ENCODE assay signal across 12 cellular contexts in the genomic region with DNA sequence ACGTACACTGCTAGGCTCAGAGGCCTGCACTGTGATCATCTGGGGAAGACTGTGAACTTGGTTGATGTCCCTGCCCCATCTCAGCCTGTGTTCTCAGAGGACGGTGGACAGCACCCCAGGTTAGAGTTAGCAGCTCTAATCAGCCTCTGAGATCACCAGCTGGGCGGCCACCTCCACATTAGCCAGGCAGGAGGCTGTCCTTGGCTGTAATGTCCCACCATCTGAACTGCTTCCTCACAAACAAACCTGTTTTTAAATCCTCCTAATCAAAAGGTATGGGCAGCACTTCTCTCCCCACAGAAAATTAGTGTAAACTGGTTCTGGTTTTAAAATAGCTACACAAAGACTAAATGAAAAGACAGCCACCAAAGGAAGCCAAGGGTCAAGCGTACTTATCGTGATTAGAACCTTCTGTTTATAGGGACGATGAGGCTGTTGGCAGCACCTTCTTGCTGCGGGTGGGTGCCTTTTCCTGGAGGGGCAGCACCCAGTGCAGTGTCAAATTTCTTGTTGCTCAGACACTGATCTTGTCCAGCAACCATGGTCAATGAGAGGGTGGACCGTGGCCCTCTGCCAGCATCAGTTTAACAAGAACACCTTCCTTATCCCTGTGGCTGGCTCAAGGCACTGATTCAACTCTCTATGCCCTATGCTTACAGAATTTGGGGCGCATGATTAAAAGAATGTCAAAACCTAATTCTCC. TPM values are rescaled to one million over a fixed set of nuclear protein-coding genes. Genes with fewer than 3 reads are reported as not detected.
DNase-seq lines count a peak whose midpoint lies in the region; ATAC-seq and TF ChIP-seq lines count a peak whose summit lies in the region.
"Had no signal": no experiment of that assay in that cellular context is flagged by ENCODE, and none has a peak within 500 bp of the region (broad histone marks: within the 10 kb centered on the region; RNA-seq: fewer than 3 reads in every experiment).

No MANE protein-coding gene starts in this region.

- no peaks in the 10 kb centered on the region for H3K9me3 ChIP-seq in RWPE2 (ENCODE audit: severe bottlenecking)
- no peaks in the 10 kb centered on the region for H3K9me3 ChIP-seq in hepatocyte (ENCODE audit: low read depth)

- H4K20me1 ChIP-seq in hepatocyte (ENCODE audit: insufficient read depth, poor library complexity, severe bottlenecking), result no peaks in the 10 kb centered on the region

- peaks cover 9% of the 10 kb centered on the region for H3K4me1 ChIP-seq in RWPE2 (ENCODE audit: insufficient read depth, poor library complexity, severe bottlenecking)
- H3K4me1 ChIP-seq in hepatocyte (ENCODE audit: insufficient read depth), result peaks cover 36% of the 10 kb centered on the region

- no peak overlapping the region for H3K4me2 ChIP-seq in hepatocyte

- H3K27me3 ChIP-seq in RWPE2 (ENCODE audit: insufficient read depth, poor library complexity, severe bottlenecking), result no peaks in the 10 kb centered on the region
- H3K27me3 ChIP-seq in hepatocyte, result no peaks in the 10 kb centered on the region

- DNase-seq in M059J (ENCODE audit: low read depth) (peak; percentile 50), RWPE2 (ENCODE audit: low spot score) (peak; percentile 56), hepatocyte (ENCODE audit: low spot score) (no peak), cerebellar cortex (ENCODE audit: low spot score) (no peak), activated gamma-delta T cell treated with Interleukin-2 at 50 U/mL for 16 hours (no peak), DMS79 treated with DMSO at 0.1 percent for 48 hours (lab: John Stamatoyannopoulos, UW) (no peak)
- no peak for DNase-seq in effector CD8-positive, alpha-beta T cell (lab: John Stamatoyannopoulos, UW)
- DNase-seq: NCI-H1105, T1000 had no signal

- H2AFZ ChIP-seq in hepatocyte, result no peak overlapping the region

- no peaks in the 10 kb centered on the region for H3K9me2 ChIP-seq in hepatocyte (replicated peaks; ENCODE audit: insufficient read depth)

- no peak overlapping the region for H3K4me3 ChIP-seq in RWPE2 (ENCODE audit: severe bottlenecking)
- no peak overlapping the region for H3K4me3 ChIP-seq in hepatocyte
- H3K4me3 ChIP-seq in skin epidermis, result no peak overlapping the region

- ATAC-seq in RWPE2 (ENCODE audit: low read depth), result no peak

- no peak overlapping the region for H3K27ac ChIP-seq in RWPE2 (ENCODE audit: poor library complexity, severe bottlenecking)
- H3K27ac ChIP-seq in hepatocyte, result peak overlapping the region; percentile 57
- H3K27ac ChIP-seq in skin epidermis, result peak overlapping the region in 17 of 21 experiments; percentile 13 to 85 (median 72)
- H3K27ac ChIP-seq: HL-60 had no signal

- no peaks in the 10 kb centered on the region for H3K36me3 ChIP-seq in RWPE2 (ENCODE audit: low read depth)
- H3K36me3 ChIP-seq in hepatocyte (replicated peaks; ENCODE audit: insufficient read depth, low read depth), result no peaks in the 10 kb centered on the region

- TF ChIP-seq CTCF in RWPE2 (IDR thresholded peaks at IDR 0.05; ENCODE audit: poor library complexity, severe bottlenecking) (no peak), hepatocyte (IDR thresholded peaks at IDR 0.05; ENCODE audit: poor library complexity) (no peak)

- WGBS in hepatocyte (ENCODE audit: low lambda C conversion rate, missing lambda C conversion rate), result 64% methylated on average over 9 of the region's 9 CpGs

- no peaks in the 10 kb centered on the region for H3K79me2 ChIP-seq in hepatocyte

RNA-seq across cellular contexts. Expression of a gene that starts 24.6 kb away (rescaled TPM):
- total RNA-seq in M059J (2014; rRNA removed; shearing (Covaris generic)), result not detected in 2 replicates
- total RNA-seq in hepatocyte, result 0.08 and 0.93 TPM in 2 replicates
- polyA plus RNA-seq in hepatocyte, result 0.10 and 0.47 TPM in 2 replicates
- total RNA-seq: Daoy had no signal

RNA-seq across cellular contexts. Expression of a gene that starts 54.6 kb away (rescaled TPM):
- total RNA-seq in M059J (2014; rRNA removed; shearing (Covaris generic)), result 2.3 TPM in 1 of 2 replicates, not detected in the other
- 3.2 and 3.6 TPM in 2 replicates for total RNA-seq in hepatocyte
- polyA plus RNA-seq in hepatocyte, result 2.8 and 4.0 TPM in 2 replicates

Comparison
In these comparisons a context has a peak if more than half of its experiments do, and no peak if none do; other contexts are left out.
1. DNase-seq: peak in M059J (single experiment) and RWPE2 (single experiment); none in hepatocyte (single experiment), effector CD8-positive, alpha-beta T cell (single experiment), cerebellar cortex (single experiment), activated gamma-delta T cell treated with Interleukin-2 at 50 U/mL for 16 hours (single experiment) and DMS79 treated with DMSO at 0.1 percent for 48 hours (single experiment).